Comparison of ENCODE assay signal across 19 cellular contexts in genomic region chr1:10643607-10644306, GRCh38.
A peak's percentile ranks its signal among the peaks of the same experiment; 100 is the strongest.
DNase-seq lines count a peak whose midpoint lies in the region; ATAC-seq and TF ChIP-seq lines count a peak whose summit lies in the region.
"Had no signal": no experiment of that assay in that cellular context is flagged by ENCODE, and none has a peak within 500 bp of the region (broad histone marks: within the 10 kb centered on the region; RNA-seq: fewer than 3 reads in every experiment).

No MANE protein-coding gene starts in this region.

- TF ChIP-seq CTCF in epithelial cell of esophagus (IDR thresholded peaks at IDR 0.05; ENCODE audit: insufficient read depth, low read depth, low read length, missing control alignments) (no peak), vagina (IDR thresholded peaks at IDR 0.05) (no peak)

- TF ChIP-seq POLR2A in vagina (IDR thresholded peaks at IDR 0.05) = no peak

- H3K4me3 ChIP-seq in epithelial cell of esophagus (ENCODE audit: low read length) = no peak overlapping the region
- no peak overlapping the region for H3K4me3 ChIP-seq in vagina
- H3K4me3 ChIP-seq: GM23338, K562, smooth muscle cell had no signal

- H3K27me3 ChIP-seq in vagina = peaks cover 4% of the 10 kb centered on the region

- H3K36me3 ChIP-seq in vagina = peaks cover 0 to 16% of the 10 kb centered on the region in 2 donors

- DNase-seq in SHP77 (lab: John Stamatoyannopoulos, UW) (peak; percentile 41 to 50), SHP77 treated with DMSO at 0.1 percent for 48 hours (lab: John Stamatoyannopoulos, UW) (no peak), NCI-H345 treated with DMSO at 0.1 percent for 48 hours (lab: John Stamatoyannopoulos, UW; ENCODE audit: unreplicated experiment) (peak; percentile 18), epithelial cell of esophagus (ENCODE audit: low read depth) (peak; percentile 49), vagina (ENCODE audit: extremely low spot score in 2 of 2) (no peak), NCI-H1436 (lab: John Stamatoyannopoulos, UW) (no peak)
- DNase-seq in stimulated activated CD4-positive, alpha-beta T cell treated with anti-CD3 and anti-CD28 coated beads, Interleukin-4, amount 100 ng/mL, for 1 hour = no peak
- DNase-seq: activated naive CD4-positive, alpha-beta T cell; CD4-positive, alpha-beta memory T cell; glutamatergic neuron; left colon; NCI-H524; nephron progenitor cell; SIG-M5; stimulated activated CD4-positive, alpha-beta T cell treated with anti-CD3 and anti-CD28 coated beads, Interleukin-4, amount 100 ng/mL, for 24 hours had no signal

- intact Hi-C loops in vagina (cut with DNase I) = no loop called here

- peak overlapping the region; percentile 3 for H3K27ac ChIP-seq in vagina

- ATAC-seq in HG02763 (IDR thresholded peaks at IDR 0.05; ENCODE audit: unreplicated experiment) = no peak
- ATAC-seq: GM23338, K562, left colon had no signal

- H3K4me1 ChIP-seq in vagina = peaks cover 10% of the 10 kb centered on the region

- no peaks in the 10 kb centered on the region for H3K9me3 ChIP-seq in vagina

Comparison
In these comparisons a context has a peak if more than half of its experiments do, and no peak if none do; other contexts are left out.
1. DNase-seq: peak in SHP77 (2 of 2), NCI-H345 treated with DMSO at 0.1 percent for 48 hours (single experiment) and epithelial cell of esophagus (single experiment); none in SHP77 treated with DMSO at 0.1 percent for 48 hours (single experiment), vagina (0 of 2), stimulated activated CD4-positive, alpha-beta T cell treated with anti-CD3 and anti-CD28 coated beads, Interleukin-4, amount 100 ng/mL, for 1 hour (single experiment) and NCI-H1436 (single experiment).